Comparison of ENCODE assay signal across 28 cellular contexts in genomic region chr7:44945479-44945878, GRCh38.
"Had no signal": no experiment of that assay in that cellular context is flagged by ENCODE, and none has a peak within 500 bp of the region (broad histone marks: within the 10 kb centered on the region; RNA-seq: fewer than 3 reads in every experiment).

No MANE protein-coding gene starts in this region.

- H3K27ac ChIP-seq: stomach, suprapubic skin, testis, thoracic aorta, thyroid gland, tibial artery, tibial nerve, transverse colon, upper lobe of left lung, upper lobe of right lung, uterus, vagina had no signal

- H3K27me3 ChIP-seq: stomach, testis, thyroid gland, tibial artery, tibial nerve, transverse colon, upper lobe of left lung, upper lobe of right lung, uterus, vagina had no signal

- H3K4me1 ChIP-seq: stomach, suprapubic skin, testis, thyroid gland, tibial artery, tibial nerve, transverse colon, upper lobe of left lung, upper lobe of right lung, uterus, vagina had no signal

- H3K4me1 Mint-ChIP-seq: stimulated activated effector memory CD8-positive, alpha-beta T cell treated with anti-CD3 and anti-CD28 coated beads, Interleukin-12 subunit alpha, Interleukin-12 subunit beta, amount 100 ng/mL, for 72 hours; stimulated activated memory B cell treated with anti-CD40 and anti-IgM and Interleukin-4, amounts not matched to agents 10 μg/mL and 1 μg/mL and 100 μg/mL, for 72 hours; stimulated activated naive B cell treated with anti-CD40 and anti-IgM and Interleukin-4, amounts not matched to agents 10 μg/mL and 1 μg/mL and 100 μg/mL, for 72 hours; stimulated activated naive CD8-positive, alpha-beta T cell treated with anti-CD3 and anti-CD28 coated beads, Interleukin-15, amount 100 ng/mL, for 72 hours had no signal

- H3K27ac Mint-ChIP-seq: stimulated activated effector memory CD8-positive, alpha-beta T cell treated with anti-CD3 and anti-CD28 coated beads, Interleukin-12 subunit alpha, Interleukin-12 subunit beta, amount 100 ng/mL, for 72 hours; stimulated activated memory B cell treated with anti-CD40 and anti-IgM and Interleukin-4, amounts not matched to agents 10 μg/mL and 1 μg/mL and 100 μg/mL, for 72 hours; stimulated activated naive B cell treated with anti-CD40 and anti-IgM and Interleukin-4, amounts not matched to agents 10 μg/mL and 1 μg/mL and 100 μg/mL, for 72 hours; stimulated activated naive CD8-positive, alpha-beta T cell treated with anti-CD3 and anti-CD28 coated beads, Interleukin-15, amount 100 ng/mL, for 72 hours; stimulated activated naive CD8-positive, alpha-beta T cell treated with anti-CD3 and anti-CD28 coated beads, Interleukin-15, Interleukin-2, amounts not matched to agents 100 ng/mL and 50 ng/mL, for 24 hours; type B pancreatic cell had no signal

- ATAC-seq: stimulated activated effector memory CD8-positive, alpha-beta T cell treated with anti-CD3 and anti-CD28 coated beads, Interleukin-12 subunit alpha, Interleukin-12 subunit beta, amount 100 ng/mL, for 72 hours; stimulated activated memory B cell treated with anti-CD40 and anti-IgM and Interleukin-4, amounts not matched to agents 10 μg/mL and 1 μg/mL and 100 μg/mL, for 72 hours; stimulated activated naive B cell treated with anti-CD40 and anti-IgM and Interleukin-4, amounts not matched to agents 10 μg/mL and 1 μg/mL and 100 μg/mL, for 72 hours; stimulated activated naive CD8-positive, alpha-beta T cell treated with anti-CD3 and anti-CD28 coated beads, Interleukin-15, amount 100 ng/mL, for 72 hours; stimulated activated naive CD8-positive, alpha-beta T cell treated with anti-CD3 and anti-CD28 coated beads, Interleukin-15, Interleukin-2, amounts not matched to agents 100 U/mL and 50 U/mL, for 24 hours; upper lobe of right lung had no signal

- H3K9me3 ChIP-seq: stomach, suprapubic skin, testis, thoracic aorta, thyroid gland, tibial artery, tibial nerve, transverse colon, upper lobe of left lung, upper lobe of right lung, uterus, vagina had no signal

- DNase-seq: stimulated activated CD4-positive, alpha-beta T cell treated with anti-CD3 and anti-CD28 coated beads, Interleukin-2, amount 100 ng/mL, for 48 hours; stimulated activated CD4-positive, alpha-beta T cell treated with anti-CD3 and anti-CD28 coated beads, Interleukin-4, amount 100 ng/mL, for 1 hour; stimulated activated CD4-positive, alpha-beta T cell treated with anti-CD3 and anti-CD28 coated beads, Interleukin-4, amount 100 ng/mL, for 24 hours; stimulated activated CD4-positive, alpha-beta T cell treated with anti-CD3 and anti-CD28 coated beads, Interleukin-4, amount 100 ng/mL, for 4 hours; stimulated activated CD8-positive, alpha-beta memory T cell treated with anti-CD3 and anti-CD28 coated beads, Interleukin-4, amount 100 ng/mL, for 48 hours; stimulated activated naive B cell treated with anti-CD40 and anti-IgM and Interleukin-4, amounts not matched to agents 10 μg/mL and 1 μg/mL and 100 μg/mL, for 72 hours; stimulated activated naive CD4-positive, alpha-beta T cell; stimulated activated naive CD4-positive, alpha-beta T cell treated with Interleukin-2 at 50 U/mL for 16 hours; stimulated activated naive CD8-positive, alpha-beta T cell treated with anti-CD3 and anti-CD28 coated beads, Interleukin-15, amount 100 ng/mL, for 72 hours; stimulated activated naive CD8-positive, alpha-beta T cell treated with anti-CD3 and anti-CD28 coated beads, Interleukin-15, Interleukin-2, amounts not matched to agents 100 U/mL and 50 U/mL, for 24 hours; stomach; substantia nigra; testis; thyroid gland; tibial artery; transverse colon; trophoblast cell; upper lobe of left lung; upper lobe of right lung; uterus had no signal

- H3K4me3 Mint-ChIP-seq: stimulated activated effector memory CD8-positive, alpha-beta T cell treated with anti-CD3 and anti-CD28 coated beads, Interleukin-12 subunit alpha, Interleukin-12 subunit beta, amount 100 ng/mL, for 72 hours; stimulated activated memory B cell treated with anti-CD40 and anti-IgM and Interleukin-4, amounts not matched to agents 10 μg/mL and 1 μg/mL and 100 μg/mL, for 72 hours; stimulated activated naive B cell treated with anti-CD40 and anti-IgM and Interleukin-4, amounts not matched to agents 10 μg/mL and 1 μg/mL and 100 μg/mL, for 72 hours; stimulated activated naive CD8-positive, alpha-beta T cell treated with anti-CD3 and anti-CD28 coated beads, Interleukin-15, amount 100 ng/mL, for 72 hours; stimulated activated naive CD8-positive, alpha-beta T cell treated with anti-CD3 and anti-CD28 coated beads, Interleukin-15, Interleukin-2, amounts not matched to agents 100 ng/mL and 50 ng/mL, for 24 hours; type B pancreatic cell had no signal

- H3K9me3 Mint-ChIP-seq: stimulated activated effector memory CD8-positive, alpha-beta T cell treated with anti-CD3 and anti-CD28 coated beads, Interleukin-12 subunit alpha, Interleukin-12 subunit beta, amount 100 ng/mL, for 72 hours; stimulated activated memory B cell treated with anti-CD40 and anti-IgM and Interleukin-4, amounts not matched to agents 10 μg/mL and 1 μg/mL and 100 μg/mL, for 72 hours; stimulated activated naive B cell treated with anti-CD40 and anti-IgM and Interleukin-4, amounts not matched to agents 10 μg/mL and 1 μg/mL and 100 μg/mL, for 72 hours; stimulated activated naive CD8-positive, alpha-beta T cell treated with anti-CD3 and anti-CD28 coated beads, Interleukin-15, amount 100 ng/mL, for 72 hours; stimulated activated naive CD8-positive, alpha-beta T cell treated with anti-CD3 and anti-CD28 coated beads, Interleukin-15, Interleukin-2, amounts not matched to agents 100 ng/mL and 50 ng/mL, for 24 hours; type B pancreatic cell had no signal

- H3K36me3 ChIP-seq: stomach, suprapubic skin, thoracic aorta, thyroid gland, tibial artery, tibial nerve, transverse colon, upper lobe of left lung, upper lobe of right lung, uterus, vagina had no signal

- H3K36me3 Mint-ChIP-seq: stimulated activated effector memory CD8-positive, alpha-beta T cell treated with anti-CD3 and anti-CD28 coated beads, Interleukin-12 subunit alpha, Interleukin-12 subunit beta, amount 100 ng/mL, for 72 hours; stimulated activated memory B cell treated with anti-CD40 and anti-IgM and Interleukin-4, amounts not matched to agents 10 μg/mL and 1 μg/mL and 100 μg/mL, for 72 hours; stimulated activated naive B cell treated with anti-CD40 and anti-IgM and Interleukin-4, amounts not matched to agents 10 μg/mL and 1 μg/mL and 100 μg/mL, for 72 hours; type B pancreatic cell had no signal

- H3K4me3 ChIP-seq: stomach, suprapubic skin, testis, thoracic aorta, thyroid gland, tibial artery, tibial nerve, transverse colon, upper lobe of left lung, upper lobe of right lung, uterus, vagina had no signal
